2 cellular contexts compared by ENCODE assay signal in the genomic region with DNA sequence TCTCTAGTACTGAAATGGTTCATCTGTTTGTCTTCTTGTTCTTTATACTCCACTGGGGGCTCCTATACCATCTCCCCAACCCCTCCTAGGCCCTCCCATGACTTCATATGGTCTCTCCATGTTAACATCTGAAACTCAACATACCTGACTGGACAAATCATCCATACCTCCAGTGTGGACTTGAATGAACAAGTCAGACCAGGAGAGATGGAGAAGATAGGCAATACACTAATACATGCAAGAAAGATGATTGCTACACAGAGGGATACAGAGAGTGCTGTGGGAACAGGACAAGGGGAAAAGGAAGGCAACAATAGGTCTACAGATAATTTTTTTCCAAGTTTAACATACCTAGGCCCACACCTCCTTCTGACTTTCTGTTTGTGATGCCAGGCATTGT.
TF ChIP-seq lines count a peak whose summit lies in the region.

No MANE protein-coding gene starts in this region.

TF ChIP-seq in GM23338, 12 proteins besides CTCF, POLR2A, EP300 and RAD21 (continued from another document):
- TF ChIP-seq, protein P1, sequence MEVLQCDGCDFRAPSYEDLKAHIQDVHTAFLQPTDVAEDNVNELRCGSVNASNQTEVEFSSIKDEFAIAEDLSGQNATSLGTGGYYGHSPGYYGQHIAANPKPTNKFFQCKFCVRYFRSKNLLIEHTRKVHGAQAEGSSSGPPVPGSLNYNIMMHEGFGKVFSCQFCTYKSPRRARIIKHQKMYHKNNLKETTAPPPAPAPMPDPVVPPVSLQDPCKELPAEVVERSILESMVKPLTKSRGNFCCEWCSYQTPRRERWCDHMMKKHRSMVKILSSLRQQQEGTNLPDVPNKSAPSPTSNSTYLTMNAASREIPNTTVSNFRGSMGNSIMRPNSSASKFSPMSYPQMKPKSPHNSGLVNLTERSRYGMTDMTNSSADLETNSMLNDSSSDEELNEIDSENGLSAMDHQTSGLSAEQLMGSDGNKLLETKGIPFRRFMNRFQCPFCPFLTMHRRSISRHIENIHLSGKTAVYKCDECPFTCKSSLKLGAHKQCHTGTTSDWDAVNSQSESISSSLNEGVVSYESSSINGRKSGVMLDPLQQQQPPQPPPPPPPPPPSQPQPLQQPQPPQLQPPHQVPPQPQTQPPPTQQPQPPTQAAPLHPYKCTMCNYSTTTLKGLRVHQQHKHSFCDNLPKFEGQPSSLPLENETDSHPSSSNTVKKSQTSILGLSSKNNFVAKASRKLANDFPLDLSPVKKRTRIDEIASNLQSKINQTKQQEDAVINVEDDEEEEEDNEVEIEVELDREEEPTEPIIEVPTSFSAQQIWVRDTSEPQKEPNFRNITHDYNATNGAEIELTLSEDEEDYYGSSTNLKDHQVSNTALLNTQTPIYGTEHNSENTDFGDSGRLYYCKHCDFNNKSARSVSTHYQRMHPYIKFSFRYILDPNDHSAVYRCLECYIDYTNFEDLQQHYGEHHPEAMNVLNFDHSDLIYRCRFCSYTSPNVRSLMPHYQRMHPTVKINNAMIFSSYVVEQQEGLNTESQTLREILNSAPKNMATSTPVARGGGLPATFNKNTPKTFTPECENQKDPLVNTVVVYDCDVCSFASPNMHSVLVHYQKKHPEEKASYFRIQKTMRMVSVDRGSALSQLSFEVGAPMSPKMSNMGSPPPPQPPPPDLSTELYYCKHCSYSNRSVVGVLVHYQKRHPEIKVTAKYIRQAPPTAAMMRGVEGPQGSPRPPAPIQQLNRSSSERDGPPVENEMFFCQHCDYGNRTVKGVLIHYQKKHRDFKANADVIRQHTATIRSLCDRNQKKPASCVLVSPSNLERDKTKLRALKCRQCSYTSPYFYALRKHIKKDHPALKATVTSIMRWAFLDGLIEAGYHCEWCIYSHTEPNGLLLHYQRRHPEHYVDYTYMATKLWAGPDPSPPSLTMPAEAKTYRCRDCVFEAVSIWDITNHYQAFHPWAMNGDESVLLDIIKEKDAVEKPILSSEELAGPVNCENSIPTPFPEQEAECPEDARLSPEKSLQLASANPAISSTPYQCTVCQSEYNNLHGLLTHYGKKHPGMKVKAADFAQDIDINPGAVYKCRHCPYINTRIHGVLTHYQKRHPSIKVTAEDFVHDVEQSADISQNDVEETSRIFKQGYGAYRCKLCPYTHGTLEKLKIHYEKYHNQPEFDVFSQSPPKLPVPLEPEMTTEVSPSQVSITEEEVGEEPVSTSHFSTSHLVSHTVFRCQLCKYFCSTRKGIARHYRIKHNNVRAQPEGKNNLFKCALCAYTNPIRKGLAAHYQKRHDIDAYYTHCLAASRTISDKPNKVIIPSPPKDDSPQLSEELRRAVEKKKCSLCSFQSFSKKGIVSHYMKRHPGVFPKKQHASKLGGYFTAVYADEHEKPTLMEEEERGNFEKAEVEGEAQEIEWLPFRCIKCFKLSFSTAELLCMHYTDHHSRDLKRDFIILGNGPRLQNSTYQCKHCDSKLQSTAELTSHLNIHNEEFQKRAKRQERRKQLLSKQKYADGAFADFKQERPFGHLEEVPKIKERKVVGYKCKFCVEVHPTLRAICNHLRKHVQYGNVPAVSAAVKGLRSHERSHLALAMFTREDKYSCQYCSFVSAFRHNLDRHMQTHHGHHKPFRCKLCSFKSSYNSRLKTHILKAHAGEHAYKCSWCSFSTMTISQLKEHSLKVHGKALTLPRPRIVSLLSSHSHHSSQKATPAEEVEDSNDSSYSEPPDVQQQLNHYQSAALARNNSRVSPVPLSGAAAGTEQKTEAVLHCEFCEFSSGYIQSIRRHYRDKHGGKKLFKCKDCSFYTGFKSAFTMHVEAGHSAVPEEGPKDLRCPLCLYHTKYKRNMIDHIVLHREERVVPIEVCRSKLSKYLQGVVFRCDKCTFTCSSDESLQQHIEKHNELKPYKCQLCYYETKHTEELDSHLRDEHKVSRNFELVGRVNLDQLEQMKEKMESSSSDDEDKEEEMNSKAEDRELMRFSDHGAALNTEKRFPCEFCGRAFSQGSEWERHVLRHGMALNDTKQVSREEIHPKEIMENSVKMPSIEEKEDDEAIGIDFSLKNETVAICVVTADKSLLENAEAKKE (CRISPR knock-in tag; IDR thresholded peaks at IDR 0.05), result no peak
- TF ChIP-seq EZH2phosphoT487 (IDR thresholded peaks at IDR 0.05; ENCODE audit: unreplicated experiment) (no peak), CREB1 (CRISPR knock-in tag; IDR thresholded peaks at IDR 0.05; ENCODE audit: low read depth) (no peak), POLR2AphosphoS5 (IDR thresholded peaks at IDR 0.05; ENCODE audit: low read depth) (no peak), ZNF114 (CRISPR knock-in tag; IDR thresholded peaks at IDR 0.05) (no peak), STAT1 (IDR thresholded peaks at IDR 0.05; ENCODE audit: unreplicated experiment) (no peak)
- TF ChIP-seq, protein P2, sequence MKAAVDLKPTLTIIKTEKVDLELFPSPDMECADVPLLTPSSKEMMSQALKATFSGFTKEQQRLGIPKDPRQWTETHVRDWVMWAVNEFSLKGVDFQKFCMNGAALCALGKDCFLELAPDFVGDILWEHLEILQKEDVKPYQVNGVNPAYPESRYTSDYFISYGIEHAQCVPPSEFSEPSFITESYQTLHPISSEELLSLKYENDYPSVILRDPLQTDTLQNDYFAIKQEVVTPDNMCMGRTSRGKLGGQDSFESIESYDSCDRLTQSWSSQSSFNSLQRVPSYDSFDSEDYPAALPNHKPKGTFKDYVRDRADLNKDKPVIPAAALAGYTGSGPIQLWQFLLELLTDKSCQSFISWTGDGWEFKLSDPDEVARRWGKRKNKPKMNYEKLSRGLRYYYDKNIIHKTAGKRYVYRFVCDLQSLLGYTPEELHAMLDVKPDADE (IDR thresholded peaks at IDR 0.05), result no peak

TF ChIP-seq in WTC11, 78 proteins besides CTCF, POLR2A, EP300 and RAD21 (continued from another document):
- TF ChIP-seq, protein P3, sequence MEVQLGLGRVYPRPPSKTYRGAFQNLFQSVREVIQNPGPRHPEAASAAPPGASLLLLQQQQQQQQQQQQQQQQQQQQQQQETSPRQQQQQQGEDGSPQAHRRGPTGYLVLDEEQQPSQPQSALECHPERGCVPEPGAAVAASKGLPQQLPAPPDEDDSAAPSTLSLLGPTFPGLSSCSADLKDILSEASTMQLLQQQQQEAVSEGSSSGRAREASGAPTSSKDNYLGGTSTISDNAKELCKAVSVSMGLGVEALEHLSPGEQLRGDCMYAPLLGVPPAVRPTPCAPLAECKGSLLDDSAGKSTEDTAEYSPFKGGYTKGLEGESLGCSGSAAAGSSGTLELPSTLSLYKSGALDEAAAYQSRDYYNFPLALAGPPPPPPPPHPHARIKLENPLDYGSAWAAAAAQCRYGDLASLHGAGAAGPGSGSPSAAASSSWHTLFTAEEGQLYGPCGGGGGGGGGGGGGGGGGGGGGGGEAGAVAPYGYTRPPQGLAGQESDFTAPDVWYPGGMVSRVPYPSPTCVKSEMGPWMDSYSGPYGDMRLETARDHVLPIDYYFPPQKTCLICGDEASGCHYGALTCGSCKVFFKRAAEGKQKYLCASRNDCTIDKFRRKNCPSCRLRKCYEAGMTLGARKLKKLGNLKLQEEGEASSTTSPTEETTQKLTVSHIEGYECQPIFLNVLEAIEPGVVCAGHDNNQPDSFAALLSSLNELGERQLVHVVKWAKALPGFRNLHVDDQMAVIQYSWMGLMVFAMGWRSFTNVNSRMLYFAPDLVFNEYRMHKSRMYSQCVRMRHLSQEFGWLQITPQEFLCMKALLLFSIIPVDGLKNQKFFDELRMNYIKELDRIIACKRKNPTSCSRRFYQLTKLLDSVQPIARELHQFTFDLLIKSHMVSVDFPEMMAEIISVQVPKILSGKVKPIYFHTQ (CRISPR knock-in tag; IDR thresholded peaks at IDR 0.05), result no peak
- TF ChIP-seq KAT7 (CRISPR knock-in tag; IDR thresholded peaks at IDR 0.05; ENCODE audit: borderline replicate concordance) (no peak), RORB (CRISPR knock-in tag; IDR thresholded peaks at IDR 0.05) (no peak), FOXP1 (CRISPR knock-in tag; IDR thresholded peaks at IDR 0.05; ENCODE audit: borderline replicate concordance) (no peak), ZNF219 (CRISPR knock-in tag; IDR thresholded peaks at IDR 0.05; ENCODE audit: borderline replicate concordance) (no peak), SP1 (CRISPR knock-in tag; conservative IDR thresholded peaks at IDR 0.05) (no peak), ZNF416 (CRISPR knock-in tag; IDR thresholded peaks at IDR 0.05) (no peak), ZBTB21 (CRISPR knock-in tag; IDR thresholded peaks at IDR 0.05; ENCODE audit: borderline replicate concordance) (no peak), NFATC4 (CRISPR knock-in tag; IDR thresholded peaks at IDR 0.05) (no peak), NFE2L1 (CRISPR knock-in tag; IDR thresholded peaks at IDR 0.05) (no peak), MYBL2 (CRISPR knock-in tag; IDR thresholded peaks at IDR 0.05) (no peak), OVOL2 (CRISPR knock-in tag; IDR thresholded peaks at IDR 0.05; ENCODE audit: borderline replicate concordance) (no peak)
- TF ChIP-seq, protein P4, sequence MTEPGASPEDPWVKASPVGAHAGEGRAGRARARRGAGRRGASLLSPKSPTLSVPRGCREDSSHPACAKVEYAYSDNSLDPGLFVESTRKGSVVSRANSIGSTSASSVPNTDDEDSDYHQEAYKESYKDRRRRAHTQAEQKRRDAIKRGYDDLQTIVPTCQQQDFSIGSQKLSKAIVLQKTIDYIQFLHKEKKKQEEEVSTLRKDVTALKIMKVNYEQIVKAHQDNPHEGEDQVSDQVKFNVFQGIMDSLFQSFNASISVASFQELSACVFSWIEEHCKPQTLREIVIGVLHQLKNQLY (CRISPR knock-in tag; IDR thresholded peaks at IDR 0.05), result no peak
- TF ChIP-seq, protein P5, sequence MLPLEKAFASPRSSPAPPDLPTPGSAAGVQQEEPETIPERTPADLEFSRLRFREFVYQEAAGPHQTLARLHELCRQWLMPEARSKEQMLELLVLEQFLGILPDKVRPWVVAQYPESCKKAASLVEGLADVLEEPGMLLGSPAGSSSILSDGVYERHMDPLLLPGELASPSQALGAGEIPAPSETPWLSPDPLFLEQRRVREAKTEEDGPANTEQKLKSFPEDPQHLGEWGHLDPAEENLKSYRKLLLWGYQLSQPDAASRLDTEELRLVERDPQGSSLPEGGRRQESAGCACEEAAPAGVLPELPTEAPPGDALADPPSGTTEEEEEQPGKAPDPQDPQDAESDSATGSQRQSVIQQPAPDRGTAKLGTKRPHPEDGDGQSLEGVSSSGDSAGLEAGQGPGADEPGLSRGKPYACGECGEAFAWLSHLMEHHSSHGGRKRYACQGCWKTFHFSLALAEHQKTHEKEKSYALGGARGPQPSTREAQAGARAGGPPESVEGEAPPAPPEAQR (CRISPR knock-in tag; IDR thresholded peaks at IDR 0.05), result no peak
